ENCODE assay signal across 19 cellular contexts in genomic region chr10:14674376-14675050, GRCh38.
DNase-seq lines count a peak whose midpoint lies in the region; ATAC-seq, FAIRE-seq and TF ChIP-seq lines count a peak whose summit lies in the region.
"Had no signal": no experiment of that assay in that cellular context is flagged by ENCODE, and none has a peak within 500 bp of the region (broad histone marks: within the 10 kb centered on the region; RNA-seq: fewer than 3 reads in every experiment).

No MANE protein-coding gene starts in this region.

- H4K91ac ChIP-seq in H1 (replicated peaks; ENCODE audit: insufficient read length, low read length) (no peak overlapping the region), mesenchymal stem cell (ENCODE audit: low read length) (no peak overlapping the region)

- H3K4ac ChIP-seq in H1 (replicated peaks; ENCODE audit: insufficient read length, low read depth, low read length): no peak overlapping the region
- H3K4ac ChIP-seq in mesenchymal stem cell (ENCODE audit: low read depth in 1 of 2, low read length in 2 of 2): no peak overlapping the region

- 0 out of 2 replicates have a peak overlapping the region, but pooled peaks have one; percentile 44 for H2BK20ac ChIP-seq in H1 (ENCODE audit: low read length)

- H2AFZ ChIP-seq in H1 (ENCODE audit: low read length) (no peak overlapping the region), mesenchymal stem cell (ENCODE audit: low read depth, low read length) (no peak overlapping the region)
- H2AFZ ChIP-seq: PC-9 had no signal

- H3K4me3 ChIP-seq in Caco-2 (ENCODE audit: low read depth, low read length): no peak overlapping the region
- H3K4me3 ChIP-seq in HUES64 (ENCODE audit: low read length): no peak overlapping the region
- H3K4me3 ChIP-seq in H1 (ENCODE audit: extremely low read depth in 1 of 4, insufficient read depth in 2 of 4, low read depth in 3 of 4, low read length in 4 of 4): peak overlapping the region in 3 of 4 experiments; percentile 4 to 7 (median 7); a peak in 2 of 8 replicates
- no peak overlapping the region for H3K4me3 ChIP-seq in mesenchymal stem cell (ENCODE audit: insufficient read depth in 1 of 2, low read depth in 1 of 2, low read length in 2 of 2)
- H3K4me3 ChIP-seq: PC-9, right atrium auricular region, tibial artery had no signal

- H3K36me3 Mint-ChIP-seq in Caco-2 (ENCODE audit: insufficient read depth, unreplicated experiment): peaks cover 5% of the 10 kb centered on the region
- H3K36me3 Mint-ChIP-seq: natural killer cell had no signal

- DNase-seq in Caco-2 (peak; percentile 71 to 83), H1 (ENCODE audit: low read depth in 1 of 2, low spot score in 2 of 2) (no peak), mesenchymal stem cell (no peak), omental fat pad (ENCODE audit: low spot score) (no peak), dedifferentiated amniotic fluid mesenchymal stem cell (ENCODE audit: extremely low spot score) (no peak), midbrain (lab: John Stamatoyannopoulos, UW) (no peak)
- DNase-seq: activated CD8-positive, alpha-beta memory T cell treated with anti-CD3 and anti-CD28 coated beads for 24 hours; amygdala; erythroblast; natural killer cell; NCI-H1105; NCI-H510A treated with DMSO at 0.1 percent for 48 hours; PC-9; stimulated activated CD4-positive, alpha-beta T cell treated with anti-CD3 and anti-CD28 coated beads, Interleukin-2, amount 100 ng/mL, for 24 hours; tibial artery had no signal

- WGBS in HUES64: 59% methylated on average over 8 of the region's 8 CpGs
- 66% methylated on average over 8 of the region's 8 CpGs; no CpG with 5 or more reads in 1 of the 2 experiments for WGBS in H1 (ENCODE audit: extremely low coverage in 1 of 2, insufficient coverage in 1 of 2, insufficient read length in 1 of 2, insufficient replicate concordance in 2 of 2, low coverage in 1 of 2, low lambda C conversion rate in 2 of 2, missing lambda C conversion rate in 1 of 2), 2 experiments
- WGBS in mesenchymal stem cell: 86% methylated on average over 8 of the region's 8 CpGs

- no peaks in the 10 kb centered on the region for H3K9me3 Mint-ChIP-seq in Caco-2 (ENCODE audit: unreplicated experiment)
- H3K9me3 Mint-ChIP-seq: natural killer cell had no signal

- CTCF ChIA-PET in Caco-2 (lab: Charles Lee): interaction anchor here (0.7 to 1.2 kb wide), 5 partner anchors 41 to 489 kb away, joined by 3 to 5 read pairs (median 3); no protein-coding TSS in a partner anchor
- CTCF ChIA-PET in H1 (lab: Charles Lee; ENCODE audit: partially characterized antibody): no interaction called here

- H3K9ac ChIP-seq in HUES64 (ENCODE audit: low read depth, low read length) (no peak overlapping the region), H1 (replicated peaks in 1 of 4; ENCODE audit: extremely low read depth in 1 of 4, low read depth in 3 of 4, low read length in 3 of 4) (no peak overlapping the region), mesenchymal stem cell (ENCODE audit: low read length) (no peak overlapping the region)

- H3K23ac ChIP-seq in H1 (ENCODE audit: insufficient read length) (no peak overlapping the region), mesenchymal stem cell (ENCODE audit: low read length in 2 of 2) (peak overlapping the region in 1 of 2 experiments; percentile 37)

- TF ChIP-seq CTCF in Caco-2 (IDR thresholded peaks at IDR 0.05; ENCODE audit: insufficient read depth in 1 of 2, low read depth in 1 of 2, low read length in 1 of 2, severe bottlenecking in 1 of 2, unreplicated experiment in 1 of 2): no peak
- TF ChIP-seq CTCF in H1 (IDR thresholded peaks at IDR 0.05; ENCODE audit: control extremely low read depth in 1 of 3, insufficient read depth in 1 of 3, low read depth in 1 of 3, low read length in 3 of 3): no peak
- TF ChIP-seq CTCF in omental fat pad (IDR thresholded peaks at IDR 0.05): no peak

- H3K36me3 ChIP-seq in Caco-2 (ENCODE audit: control insufficient read depth, insufficient read depth, low read length) (no peaks in the 10 kb centered on the region), HUES64 (ENCODE audit: insufficient read depth, low read length) (no peaks in the 10 kb centered on the region), H1 (ENCODE audit: control insufficient read depth in 2 of 4, insufficient read depth in 4 of 4, low read length in 3 of 4) (no peaks in the 10 kb centered on the region), mesenchymal stem cell (ENCODE audit: control insufficient read depth in 1 of 2, insufficient read depth in 2 of 2, low read depth in 1 of 2, low read length in 2 of 2) (no peaks in the 10 kb centered on the region)
- H3K36me3 ChIP-seq: right atrium auricular region, tibial artery had no signal

- peak overlapping the region; percentile 63 for H3K4me3 Mint-ChIP-seq in Caco-2 (ENCODE audit: unreplicated experiment)
- H3K4me3 Mint-ChIP-seq: natural killer cell had no signal

- no peak overlapping the region for H2AK5ac ChIP-seq in H1 (ENCODE audit: low read depth, low read length)
- no peak overlapping the region for H2AK5ac ChIP-seq in mesenchymal stem cell (ENCODE audit: low read length, severe bottlenecking)

- H2BK120ac ChIP-seq in H1 (replicated peaks; ENCODE audit: low read depth, low read length): no peak overlapping the region
- H2BK120ac ChIP-seq in mesenchymal stem cell (ENCODE audit: low read depth, low read length): no peak overlapping the region

- TF ChIP-seq POLR2A in H1 (IDR thresholded peaks at IDR 0.05; ENCODE audit: control extremely low read depth in 1 of 2, low read depth in 2 of 2, low read length in 2 of 2): no peak

- H3K27ac ChIP-seq in HUES64 (ENCODE audit: low read depth, low read length) (peak overlapping the region; percentile 32; the same call in 1 of the 2 replicates), H1 (ENCODE audit: low read depth, low read length) (no peak overlapping the region), mesenchymal stem cell (ENCODE audit: low read length, poor library complexity, severe bottlenecking) (no peak overlapping the region)
- H3K27ac ChIP-seq: PC-9, right atrium auricular region, tibial artery had no signal

- peak overlapping the region; percentile 84 for H3K27ac Mint-ChIP-seq in Caco-2 (ENCODE audit: unreplicated experiment)
- H3K27ac Mint-ChIP-seq: natural killer cell had no signal

- POLR2A ChIA-PET in Caco-2 (lab: Charles Lee) (interaction anchor here (0.6 kb wide), 1 partner anchor 60 kb away, joined by 3 read pairs; no protein-coding TSS in a partner anchor), H1 (lab: Charles Lee; ENCODE audit: partially characterized antibody) (interaction anchor here (1.5 kb wide), 1 partner anchor 489 kb away, joined by 3 read pairs; no protein-coding TSS in a partner anchor)

- H3K4me2 ChIP-seq in H1 (ENCODE audit: insufficient read depth in 1 of 2, low read depth in 2 of 2, low read length in 2 of 2) (peak overlapping the region; percentile 49 to 51), mesenchymal stem cell (ENCODE audit: low read length, poor library complexity, severe bottlenecking) (peak overlapping the region; percentile 20)
- H3K4me2 ChIP-seq: PC-9 had no signal

- peaks cover 51% of the 10 kb centered on the region for H3K4me1 Mint-ChIP-seq in Caco-2 (ENCODE audit: low read depth, unreplicated experiment)

- H4K8ac ChIP-seq in H1 (ENCODE audit: extremely low read depth, insufficient read depth, low read length) (no peak overlapping the region), mesenchymal stem cell (ENCODE audit: low read length) (no peak overlapping the region)

- H3K79me2 ChIP-seq in H1 (ENCODE audit: control insufficient read depth in 1 of 2, insufficient read depth in 2 of 2, low read length in 2 of 2): no peaks in the 10 kb centered on the region

- no peak for TF ChIP-seq RAD21 in H1 (IDR thresholded peaks at IDR 0.05 in 1 of 2, conservative IDR thresholded peaks at IDR 0.05 in 1 of 2; ENCODE audit: low read depth in 2 of 2, low read length in 2 of 2)

- H2BK5ac ChIP-seq in H1 (ENCODE audit: low read depth, low read length) (no peak overlapping the region), mesenchymal stem cell (ENCODE audit: low read depth, low read length, poor library complexity, severe bottlenecking) (no peak overlapping the region)

- H3K18ac ChIP-seq in H1 (ENCODE audit: extremely low read depth, low read length): no peak overlapping the region; the same call in 1 of the 2 replicates
- no peak overlapping the region for H3K18ac ChIP-seq in mesenchymal stem cell (ENCODE audit: low read depth in 1 of 2, low read length in 2 of 2)

- peaks cover 3% of the 10 kb centered on the region; the same call in 1 of the 2 replicates for H3K9me3 ChIP-seq in Caco-2
- H3K9me3 ChIP-seq in HUES64 (ENCODE audit: insufficient read depth, low read depth, low read length): peaks cover 9% of the 10 kb centered on the region; the same call in 1 of the 2 replicates
- H3K9me3 ChIP-seq in H1 (ENCODE audit: insufficient read depth in 2 of 2, low read depth in 1 of 2, low read length in 1 of 2): no peaks in the 10 kb centered on the region
- no peaks in the 10 kb centered on the region for H3K9me3 ChIP-seq in mesenchymal stem cell (ENCODE audit: control insufficient read depth, low read length)
- H3K9me3 ChIP-seq: right atrium auricular region, tibial artery had no signal

- H3K79me1 ChIP-seq in H1 (ENCODE audit: low read depth, low read length) (no peaks in the 10 kb centered on the region), mesenchymal stem cell (replicated peaks; ENCODE audit: low read length, poor library complexity, severe bottlenecking) (no peaks in the 10 kb centered on the region)

- no TSS peak for BruUV-seq in Caco-2 (replicated peaks; lab: Mats Ljungman, UMichigan)

- no peak overlapping the region for H4K5ac ChIP-seq in H1 (ENCODE audit: insufficient read length, low read depth, low read length)

- H4K20me1 ChIP-seq in H1 (replicated peaks in 1 of 2; ENCODE audit: control insufficient read depth in 1 of 2, insufficient read depth in 2 of 2, low read length in 2 of 2): no peaks in the 10 kb centered on the region

- H2BK15ac ChIP-seq in H1 (ENCODE audit: low read length) (no peak overlapping the region), mesenchymal stem cell (ENCODE audit: low read depth, poor library complexity, severe bottlenecking) (no peak overlapping the region)

- TF ChIP-seq EP300 in H1 (IDR thresholded peaks at IDR 0.05; ENCODE audit: borderline replicate concordance in 1 of 2, low read depth in 2 of 2, low read length in 2 of 2): no peak

- no peak overlapping the region for H2BK12ac ChIP-seq in H1 (ENCODE audit: low read depth, low read length)
- H2BK12ac ChIP-seq in mesenchymal stem cell (ENCODE audit: low read length in 2 of 2): peak overlapping the region in 1 of 2 experiments; percentile 61

- no peaks in the 10 kb centered on the region for H3K27me3 Mint-ChIP-seq in Caco-2 (ENCODE audit: insufficient read depth, unreplicated experiment)

- no peaks in the 10 kb centered on the region for H3K27me3 ChIP-seq in Caco-2 (replicated peaks; ENCODE audit: control insufficient read depth, insufficient read depth, low read length)
- no peaks in the 10 kb centered on the region for H3K27me3 ChIP-seq in HUES64 (ENCODE audit: insufficient read depth, low read length)
- H3K27me3 ChIP-seq in H1 (replicated peaks in 1 of 4; ENCODE audit: control insufficient read depth in 3 of 4, extremely low read depth in 1 of 4, insufficient read depth in 3 of 4, low read length in 3 of 4): no peaks in the 10 kb centered on the region
- no peaks in the 10 kb centered on the region for H3K27me3 ChIP-seq in mesenchymal stem cell (ENCODE audit: control insufficient read depth in 1 of 2, insufficient read depth in 1 of 2, low read length in 2 of 2)
- H3K27me3 ChIP-seq: right atrium auricular region, tibial artery had no signal

- FAIRE-seq in H1 (lab: Jason Lieb, UNC): peak; percentile 73
- FAIRE-seq: keratinocyte had no signal

- no peak overlapping the region for H3K56ac ChIP-seq in H1 (replicated peaks; ENCODE audit: insufficient read length, low read depth, low read length)

- H3K4me1 ChIP-seq in Caco-2: peaks cover 52% of the 10 kb centered on the region
- H3K4me1 ChIP-seq in HUES64 (ENCODE audit: insufficient read depth, low read length): peaks cover 17% of the 10 kb centered on the region
- H3K4me1 ChIP-seq in H1 (replicated peaks in 1 of 4; ENCODE audit: control insufficient read depth in 3 of 4, insufficient read depth in 4 of 4, low read length in 3 of 4): peaks cover 5 to 15% (median 9%) of the 10 kb centered on the region in 4 experiments; a peak in 6 of 7 replicates
- peaks cover 2% of the 10 kb centered on the region for H3K4me1 ChIP-seq in mesenchymal stem cell (ENCODE audit: control insufficient read depth, insufficient read depth, low read depth, low read length)
- H3K4me1 ChIP-seq: right atrium auricular region had no signal

- intact Hi-C loops in Caco-2 (cut with micrococcal nuclease; ENCODE audit: unreplicated experiment): loop anchor here (1.0 to 5.0 kb wide), 3 partner anchors 31 to 138 kb away; no protein-coding TSS in a partner anchor

- H3K14ac ChIP-seq in H1 (ENCODE audit: insufficient read length): no peak overlapping the region
- H3K14ac ChIP-seq in mesenchymal stem cell (ENCODE audit: low read length in 2 of 2): no peak overlapping the region

- H3K23me2 ChIP-seq in H1 (ENCODE audit: low read depth, low read length): no peaks in the 10 kb centered on the region; the same call in 1 of the 2 replicates

- ATAC-seq in omental fat pad (ENCODE audit: low FRiP score): no peak
- no peak for ATAC-seq in HG02981 (IDR thresholded peaks at IDR 0.05; ENCODE audit: unreplicated experiment)
- ATAC-seq: natural killer cell had no signal

Comparison
In these comparisons a context has a peak if more than half of its experiments do, and no peak if none do; other contexts are left out.
1. DNase-seq: peak in Caco-2 (2 of 2); none in H1 (0 of 2), mesenchymal stem cell (single experiment), omental fat pad (single experiment), dedifferentiated amniotic fluid mesenchymal stem cell (single experiment) and midbrain (single experiment).
2. H3K4me3 ChIP-seq: peak in H1 (3 of 4); none in Caco-2 (single experiment), HUES64 (single experiment) and mesenchymal stem cell (0 of 2).